8 cellular contexts compared by ENCODE assay signal in genomic region chr15:101167791-101168462, GRCh38.
DNase-seq lines count a peak whose midpoint lies in the region; ATAC-seq and TF ChIP-seq lines count a peak whose summit lies in the region.

No MANE protein-coding gene starts in this region.

- H3K4me1 ChIP-seq in CD8-positive, alpha-beta memory T cell (ENCODE audit: insufficient read depth, low read length): peaks cover 17% of the 10 kb centered on the region

- peaks cover 2 to 37% (median 4%) of the 10 kb centered on the region in 3 donors for H3K36me3 Mint-ChIP-seq in CD8-positive, alpha-beta memory T cell
- H3K36me3 Mint-ChIP-seq in activated B cell treated with CpG ODN at 0.5 μM for 24 hours (ENCODE audit: low read depth): peaks cover 2% of the 10 kb centered on the region
- peaks cover 11% of the 10 kb centered on the region for H3K36me3 Mint-ChIP-seq in memory B cell

- H3K9me3 Mint-ChIP-seq in CD8-positive, alpha-beta memory T cell: peaks cover 19 to 36% (median 29%) of the 10 kb centered on the region in 5 donors
- H3K9me3 Mint-ChIP-seq in activated B cell treated with CpG ODN at 0.5 μM for 24 hours (peaks cover 16% of the 10 kb centered on the region), memory B cell (peaks cover 12% of the 10 kb centered on the region)

- H3K9me3 ChIP-seq in CD8-positive, alpha-beta memory T cell (ENCODE audit: low read length): peaks cover 15% of the 10 kb centered on the region

- peak overlapping the region; percentile 51 for H3K27ac ChIP-seq in CD8-positive, alpha-beta memory T cell (ENCODE audit: low read depth, low read length)

- peaks cover 17 to 21% (median 18%) of the 10 kb centered on the region in 3 donors for H3K4me1 Mint-ChIP-seq in CD8-positive, alpha-beta memory T cell
- H3K4me1 Mint-ChIP-seq in activated B cell treated with CpG ODN at 0.5 μM for 24 hours: peaks cover 14% of the 10 kb centered on the region
- H3K4me1 Mint-ChIP-seq in memory B cell: peaks cover 8% of the 10 kb centered on the region

- H3K4me3 Mint-ChIP-seq in CD8-positive, alpha-beta memory T cell: peak overlapping the region in 6 of 7 donors; percentile 10 to 64 (median 45)
- peak overlapping the region; percentile 69 for H3K4me3 Mint-ChIP-seq in activated B cell treated with CpG ODN at 0.5 μM for 24 hours
- no peak overlapping the region for H3K4me3 Mint-ChIP-seq in memory B cell

- intact Hi-C loops in activated B cell treated with CpG ODN at 0.5 μM for 24 hours (cut with micrococcal nuclease): loop anchor here (1.0 to 2.0 kb wide), 2 partner anchors 7 to 15 kb away; no protein-coding TSS in a partner anchor

- ATAC-seq in HG03354 (IDR thresholded peaks at IDR 0.05; ENCODE audit: poor library complexity, severe bottlenecking, unreplicated experiment) (peak; percentile 64), activated B cell treated with CpG ODN at 0.5 μM for 24 hours (ENCODE audit: low read depth) (peak; percentile 52), memory B cell (ENCODE audit: low read depth) (peak; percentile 31), GM19351 (IDR thresholded peaks at IDR 0.05; ENCODE audit: unreplicated experiment) (no peak)

- H3K4me3 ChIP-seq in CD8-positive, alpha-beta memory T cell (ENCODE audit: low read length): no peak overlapping the region

- DNase-seq in CD8-positive, alpha-beta memory T cell: peak in 2 of 5 donors; percentile 13 to 59
- DNase-seq in activated B cell treated with CpG ODN at 0.5 μM for 24 hours: no peak
- DNase-seq in central memory CD4-positive, alpha-beta T cell: peak; percentile 32
- DNase-seq in memory B cell (ENCODE audit: low spot score in 2 of 2): no peak
- DNase-seq in stimulated activated CD8-positive, alpha-beta memory T cell treated with anti-CD3 and anti-CD28 coated beads, Interleukin-7, amount 100 ng/mL, for 24 hours (ENCODE audit: low read depth): peak; percentile 37
- DNase-seq in NCI-H128 (lab: John Stamatoyannopoulos, UW; ENCODE audit: unreplicated experiment): no peak

- no peaks in the 10 kb centered on the region for H3K27me3 ChIP-seq in CD8-positive, alpha-beta memory T cell (ENCODE audit: insufficient read depth, low read length, poor library complexity, severe bottlenecking)

- H3K27ac Mint-ChIP-seq in CD8-positive, alpha-beta memory T cell: peak overlapping the region in 7 of 8 donors; percentile 43 to 86 (median 77)
- H3K27ac Mint-ChIP-seq in activated B cell treated with CpG ODN at 0.5 μM for 24 hours (peak overlapping the region; percentile 20), memory B cell (no peak overlapping the region)

- CTCF ChIA-PET in CD8-positive, alpha-beta memory T cell (lab: Charles Lee): interaction anchor here (1.4 kb wide), 1 partner anchor 25 kb away, joined by 3 read pairs; no protein-coding TSS in a partner anchor
- CTCF ChIA-PET in activated B cell treated with CpG ODN at 0.5 μM for 24 hours (lab: Charles Lee): no interaction called here

- POLR2A ChIA-PET in CD8-positive, alpha-beta memory T cell (lab: Charles Lee): no interaction called here
- POLR2A ChIA-PET in activated B cell treated with CpG ODN at 0.5 μM for 24 hours (lab: Charles Lee): interaction anchor here (1.0 to 1.6 kb wide), 2 partner anchors 11 to 84 kb away, joined by 4 read pairs; partner anchors contain the start of gene CHSY1

- H3K36me3 ChIP-seq in CD8-positive, alpha-beta memory T cell (ENCODE audit: insufficient read depth, low read length): no peaks in the 10 kb centered on the region

- TF ChIP-seq CTCF in activated B cell treated with CpG ODN at 0.5 μM for 24 hours (IDR thresholded peaks at IDR 0.05): no peak

- H3K27me3 Mint-ChIP-seq in CD8-positive, alpha-beta memory T cell: peaks cover 0 to 1% of the 10 kb centered on the region in 2 donors
- H3K27me3 Mint-ChIP-seq in activated B cell treated with CpG ODN at 0.5 μM for 24 hours: no peaks in the 10 kb centered on the region
- no peaks in the 10 kb centered on the region for H3K27me3 Mint-ChIP-seq in memory B cell

Comparison
In these comparisons a context has a peak if more than half of its experiments do, and no peak if none do; other contexts are left out.
1. DNase-seq: peak in central memory CD4-positive, alpha-beta T cell (single experiment) and stimulated activated CD8-positive, alpha-beta memory T cell treated with anti-CD3 and anti-CD28 coated beads, Interleukin-7, amount 100 ng/mL, for 24 hours (single experiment); none in activated B cell treated with CpG ODN at 0.5 μM for 24 hours (single experiment), memory B cell (0 of 2) and NCI-H128 (single experiment).